Comparison of ENCODE assay signal across 20 cellular contexts in the genomic region with DNA sequence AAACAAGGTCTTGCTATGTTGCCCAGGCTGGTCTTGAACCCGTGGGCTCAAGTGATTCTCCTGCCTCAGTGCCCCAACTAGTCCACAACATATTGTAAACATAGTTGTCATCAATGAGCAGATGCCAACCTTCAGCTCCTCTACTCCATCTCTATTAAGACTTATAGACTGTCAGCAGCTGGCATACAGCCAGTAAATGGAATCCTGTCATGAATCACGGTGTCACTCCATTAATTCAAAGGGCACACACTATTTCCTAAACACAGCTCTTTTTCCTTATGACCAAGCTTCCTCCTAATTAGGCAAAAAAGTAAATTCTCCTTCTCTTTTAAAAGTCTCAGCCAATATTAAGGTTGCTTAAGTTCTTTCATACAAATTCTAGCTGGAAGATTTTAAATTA.
DNase-seq lines count a peak whose midpoint lies in the region; FAIRE-seq and TF ChIP-seq lines count a peak whose summit lies in the region.
"Had no signal": no experiment of that assay in that cellular context is flagged by ENCODE, and none has a peak within 500 bp of the region (broad histone marks: within the 10 kb centered on the region; RNA-seq: fewer than 3 reads in every experiment).

No MANE protein-coding gene starts in this region.

- H3K27me3 Mint-ChIP-seq in mesothelial cell of epicardium (ENCODE audit: low read depth), result no peaks in the 10 kb centered on the region
- H3K27me3 Mint-ChIP-seq: stimulated activated naive CD8-positive, alpha-beta T cell treated with anti-CD3 and anti-CD28 coated beads, Interleukin-15, Interleukin-2, amounts not matched to agents 100 ng/mL and 50 ng/mL, for 24 hours had no signal

- H3K9me3 ChIP-seq in MG63, result no peaks in the 10 kb centered on the region
- H3K9me3 ChIP-seq: Caco-2 had no signal

- FAIRE-seq in frontal cortex (lab: Jason Lieb, UNC), result no peak
- FAIRE-seq: endometrium, urothelium cell line had no signal

- H3K36me3 Mint-ChIP-seq in mesothelial cell of epicardium, result no peaks in the 10 kb centered on the region

- no peak overlapping the region for H3K4me3 ChIP-seq in MG63
- H3K4me3 ChIP-seq: skin epidermis had no signal

- TF ChIP-seq CTCF in mesothelial cell of epicardium (IDR thresholded peaks at IDR 0.05; ENCODE audit: unreplicated experiment), result no peak

- H3K4me3 Mint-ChIP-seq in mesothelial cell of epicardium, result no peak overlapping the region
- H3K4me3 Mint-ChIP-seq: stimulated activated naive CD8-positive, alpha-beta T cell treated with anti-CD3 and anti-CD28 coated beads, Interleukin-15, Interleukin-2, amounts not matched to agents 100 ng/mL and 50 ng/mL, for 24 hours; T-helper 1 cell treated with Interleukin-12 subunit alpha and Interleukin-12 subunit beta and Interleukin-4 antibody, amounts not matched to agents 30 μg/mL and 1 μg/mL, for 36 hours had no signal

- peak; percentile 57 for DNase-seq in NCI-H748 (lab: John Stamatoyannopoulos, UW; ENCODE audit: unreplicated experiment)
- DNase-seq in NCI-H748 treated with DMSO at 0.1 percent for 48 hours (lab: John Stamatoyannopoulos, UW), result no peak
- peak; percentile 32 for DNase-seq in MG63
- DNase-seq in SHP77 treated with DMSO at 0.1 percent for 48 hours (lab: John Stamatoyannopoulos, UW), result peak; percentile 87
- no peak for DNase-seq in mesothelial cell of epicardium (ENCODE audit: low spot score in 2 of 2, unreplicated experiment in 2 of 2)
- DNase-seq in NCI-H1694 (lab: John Stamatoyannopoulos, UW), result no peak
- DNase-seq in HUDEP-2 (lab: John Stamatoyannopoulos, UW; ENCODE audit: unreplicated experiment in 76 of 76), result no peak
- no peak for DNase-seq in frontal cortex (ENCODE audit: low spot score in 2 of 2)
- DNase-seq: activated CD8-positive, alpha-beta memory T cell treated with anti-CD3 and anti-CD28 coated beads, Interleukin-2, amount 50 U/mL, for 4 hours; Caco-2; caudate nucleus; GOT3; KBM-7; kidney; NCI-H1930 had no signal

- H3K9me3 Mint-ChIP-seq in mesothelial cell of epicardium, result no peaks in the 10 kb centered on the region
- H3K9me3 Mint-ChIP-seq: stimulated activated naive CD8-positive, alpha-beta T cell treated with anti-CD3 and anti-CD28 coated beads, Interleukin-15, Interleukin-2, amounts not matched to agents 100 ng/mL and 50 ng/mL, for 24 hours; T-helper 1 cell treated with Interleukin-12 subunit alpha and Interleukin-12 subunit beta and Interleukin-4 antibody, amounts not matched to agents 30 μg/mL and 1 μg/mL, for 36 hours had no signal

- H3K36me3 ChIP-seq in MG63, result no peaks in the 10 kb centered on the region

- peaks cover 49% of the 10 kb centered on the region for H3K4me1 Mint-ChIP-seq in mesothelial cell of epicardium

- H3K27ac Mint-ChIP-seq in mesothelial cell of epicardium, result peak overlapping the region; percentile 82
- H3K27ac Mint-ChIP-seq: T-helper 1 cell treated with Interleukin-12 subunit alpha and Interleukin-12 subunit beta and Interleukin-4 antibody, amounts not matched to agents 30 μg/mL and 1 μg/mL, for 36 hours had no signal

- no peaks in the 10 kb centered on the region for H3K27me3 ChIP-seq in MG63

Comparison
In these comparisons a context has a peak if more than half of its experiments do, and no peak if none do; other contexts are left out.
1. DNase-seq: peak in NCI-H748 (single experiment), MG63 (single experiment) and SHP77 treated with DMSO at 0.1 percent for 48 hours (single experiment); none in NCI-H748 treated with DMSO at 0.1 percent for 48 hours (single experiment), mesothelial cell of epicardium (0 of 2), NCI-H1694 (single experiment), HUDEP-2 (0 of 76) and frontal cortex (0 of 2).